21 cellular contexts compared by ENCODE assay signal in genomic region chr11:28838741-28839140, GRCh38.
DNase-seq lines count a peak whose midpoint lies in the region; ATAC-seq, FAIRE-seq and TF ChIP-seq lines count a peak whose summit lies in the region.
"Had no signal": no experiment of that assay in that cellular context is flagged by ENCODE, and none has a peak within 500 bp of the region (broad histone marks: within the 10 kb centered on the region; RNA-seq: fewer than 3 reads in every experiment).

No MANE protein-coding gene starts in this region.

- H3K9me3 Mint-ChIP-seq in natural killer cell: peaks cover 10 to 12% of the 10 kb centered on the region in 2 donors

- no peaks in the 10 kb centered on the region for H3K4me1 Mint-ChIP-seq in natural killer cell
- H3K4me1 Mint-ChIP-seq: activated naive CD8-positive, alpha-beta T cell treated with anti-CD3 and anti-CD28 coated beads, Interleukin-2, amount 10 ng/mL, durations not matched to agents 7 days and 5 days; memory B cell had no signal

- H3K9ac ChIP-seq in adipocyte (ENCODE audit: low read length): no peak overlapping the region
- H3K9ac ChIP-seq: BLaER1 treated with 17β-estradiol and CSF1 and Interleukin-3, amounts not matched to agents 10 nM and 100 nM had no signal

- H3K27me3 ChIP-seq in adipocyte (replicated peaks; ENCODE audit: control insufficient read depth, insufficient read depth, low read length): no peaks in the 10 kb centered on the region
- H3K27me3 ChIP-seq in right cardiac atrium (ENCODE audit: control insufficient read depth, insufficient read depth): no peaks in the 10 kb centered on the region
- H3K27me3 ChIP-seq: BLaER1 treated with 17β-estradiol and CSF1 and Interleukin-3, amounts not matched to agents 10 nM and 100 nM; esophagus squamous epithelium had no signal

- H3K36me3 Mint-ChIP-seq in natural killer cell: no peaks in the 10 kb centered on the region
- H3K36me3 Mint-ChIP-seq: activated naive CD8-positive, alpha-beta T cell treated with anti-CD3 and anti-CD28 coated beads, Interleukin-2, amount 10 ng/mL, durations not matched to agents 7 days and 5 days; memory B cell had no signal

- DNase-seq in D721Med (ENCODE audit: insufficient read length, low spot score) (no peak), LHCN-M2 (ENCODE audit: low read depth) (peak; percentile 36), adipocyte (ENCODE audit: low read depth) (peak; percentile 55), iris pigment epithelial cell (ENCODE audit: low read depth) (peak; percentile 86), right cardiac atrium (no peak), natural killer cell (no peak)
- DNase-seq: activated CD4-positive, CD25-positive, alpha-beta regulatory T cell treated with anti-CD3 and anti-CD28 coated beads, Interleukin-2, amount 50 U/mL, for 72 hours; activated naive CD8-positive, alpha-beta T cell treated with anti-CD3 and anti-CD28 coated beads, Interleukin-2, amount 10 ng/mL, durations not matched to agents 7 days and 5 days; caudate nucleus; DMS 273 treated with DMSO at 0.1 percent for 48 hours; esophagus squamous epithelium; hippocampal formation; NCI-H187 treated with DMSO at 0.1 percent for 48 hours; NCI-H510A treated with DMSO at 0.1 percent for 48 hours; OCI-M1; T-helper 9 cell had no signal

- no peaks in the 10 kb centered on the region for H3K27me3 Mint-ChIP-seq in natural killer cell (ENCODE audit: low read depth in 2 of 2)
- H3K27me3 Mint-ChIP-seq: activated naive CD8-positive, alpha-beta T cell treated with anti-CD3 and anti-CD28 coated beads, Interleukin-2, amount 10 ng/mL, durations not matched to agents 7 days and 5 days; memory B cell had no signal

- 36% methylated on average over 1 of the region's 1 CpG for WGBS in right cardiac atrium

- H3K9me3 ChIP-seq in adipocyte (ENCODE audit: control insufficient read depth, low read length) (no peaks in the 10 kb centered on the region), right cardiac atrium (ENCODE audit: control insufficient read depth, low read length) (no peaks in the 10 kb centered on the region)
- H3K9me3 ChIP-seq: BLaER1 treated with 17β-estradiol and CSF1 and Interleukin-3, amounts not matched to agents 10 nM and 100 nM; esophagus squamous epithelium; thoracic aorta had no signal

- H3K4me3 ChIP-seq in adipocyte (ENCODE audit: low read length) (no peak overlapping the region), right cardiac atrium (ENCODE audit: low read length) (no peak overlapping the region)
- H3K4me3 ChIP-seq: BLaER1 treated with 17β-estradiol and CSF1 and Interleukin-3, amounts not matched to agents 10 nM and 100 nM; esophagus squamous epithelium; thoracic aorta had no signal

- no peak overlapping the region for H3K27ac ChIP-seq in right cardiac atrium (ENCODE audit: low read length)
- H3K27ac ChIP-seq: BLaER1 treated with 17β-estradiol and CSF1 and Interleukin-3, amounts not matched to agents 10 nM and 100 nM; esophagus squamous epithelium; thoracic aorta had no signal

- ATAC-seq in right cardiac atrium (no peak), GM19351 (IDR thresholded peaks at IDR 0.05; ENCODE audit: unreplicated experiment) (no peak), natural killer cell (no peak)

- TF ChIP-seq CTCF in D721Med (IDR thresholded peaks at IDR 0.05; ENCODE audit: insufficient read depth, missing control alignments): no peak
- TF ChIP-seq CTCF in natural killer cell (IDR thresholded peaks at IDR 0.05): no peak

- intact Hi-C loops in right cardiac atrium (cut with DNase I): no loop called here
- intact Hi-C loops in natural killer cell (cut with micrococcal nuclease): no loop called here

- no peak overlapping the region for H3K27ac Mint-ChIP-seq in natural killer cell
- H3K27ac Mint-ChIP-seq: activated naive CD8-positive, alpha-beta T cell treated with anti-CD3 and anti-CD28 coated beads, Interleukin-2, amount 10 ng/mL, durations not matched to agents 7 days and 5 days; memory B cell had no signal

- no peak overlapping the region for H3K4me3 Mint-ChIP-seq in natural killer cell
- H3K4me3 Mint-ChIP-seq: activated naive CD8-positive, alpha-beta T cell treated with anti-CD3 and anti-CD28 coated beads, Interleukin-2, amount 10 ng/mL, durations not matched to agents 7 days and 5 days; memory B cell had no signal

- H3K4me1 ChIP-seq in adipocyte (ENCODE audit: control insufficient read depth, insufficient read depth, low read length): peaks cover 29% of the 10 kb centered on the region
- H3K4me1 ChIP-seq in right cardiac atrium (ENCODE audit: control insufficient read depth, insufficient read depth, low read length): no peaks in the 10 kb centered on the region
- H3K4me1 ChIP-seq: esophagus squamous epithelium had no signal

- no peaks in the 10 kb centered on the region for H3K36me3 ChIP-seq in adipocyte (ENCODE audit: control insufficient read depth, insufficient read depth, low read length, severe bottlenecking)
- H3K36me3 ChIP-seq: BLaER1 treated with 17β-estradiol and CSF1 and Interleukin-3, amounts not matched to agents 10 nM and 100 nM; esophagus squamous epithelium; thoracic aorta had no signal

- FAIRE-seq in D721Med (lab: Jason Lieb, UNC): peak; percentile 81
- FAIRE-seq: keratinocyte had no signal

Comparison
In these comparisons a context has a peak if more than half of its experiments do, and no peak if none do; other contexts are left out.
1. DNase-seq: peak in LHCN-M2 (single experiment), adipocyte (single experiment) and iris pigment epithelial cell (single experiment); none in D721Med (single experiment), right cardiac atrium (0 of 3) and natural killer cell (single experiment).